Comparison of ENCODE assay signal across 8 cellular contexts in genomic region chr14:94769413-94770250, GRCh38. TPM values are rescaled to one million over a fixed set of nuclear protein-coding genes. Genes with fewer than 3 reads are reported as not detected.
DNase-seq lines count a peak whose midpoint lies in the region; ATAC-seq and TF ChIP-seq lines count a peak whose summit lies in the region.

Gene GSC, minus strand, starts transcription at chr14:94770113. Its CDS starts 98 bp downstream, at chr14:94770015.

- H3K9me3 ChIP-seq in Caco-2 (no peaks in the 10 kb centered on the region), suprapubic skin (no peaks in the 10 kb centered on the region)

- no peak for TF ChIP-seq EP300 in suprapubic skin (IDR thresholded peaks at IDR 0.05)

- 1% methylated on average over 26 of the region's 94 CpGs for WGBS in suprapubic skin

- H3K4me3 Mint-ChIP-seq in Caco-2 (ENCODE audit: unreplicated experiment) (peak within 1 kb of the TSS; percentile 54), MCF 10A (ENCODE audit: unreplicated experiment) (peak within 1 kb of the TSS; percentile 59)

- H3K4me1 ChIP-seq in Caco-2 = no peaks in the 10 kb centered on the region
- H3K4me1 ChIP-seq in suprapubic skin = peaks cover 29% of the 10 kb centered on the region

- no peaks in the 10 kb centered on the region for H3K36me3 Mint-ChIP-seq in Caco-2 (ENCODE audit: insufficient read depth, unreplicated experiment)
- H3K36me3 Mint-ChIP-seq in MCF 10A (ENCODE audit: insufficient read depth, unreplicated experiment) = no peaks in the 10 kb centered on the region

- intact Hi-C loops in Caco-2 (cut with micrococcal nuclease; ENCODE audit: unreplicated experiment) (no loop called here), MCF 10A (cut with micrococcal nuclease) (no loop called here)

- ATAC-seq in left lobe of liver (peak; percentile 69), GM19467 (IDR thresholded peaks at IDR 0.05; ENCODE audit: unreplicated experiment) (no peak)

- no peak for TF ChIP-seq POLR2A in suprapubic skin (IDR thresholded peaks at IDR 0.05)

- peak in 1 of 2 experiments; percentile 36 for DNase-seq in Caco-2
- DNase-seq in NCI-H1105 treated with DMSO at 0.1 percent for 48 hours (lab: John Stamatoyannopoulos, UW) = peak; percentile 83
- no peak for DNase-seq in MCF 10A (ENCODE audit: unreplicated experiment)
- DNase-seq in left lobe of liver (ENCODE audit: low spot score) = no peak
- DNase-seq in suprapubic skin (ENCODE audit: low spot score in 2 of 2) = no peak
- no peak for DNase-seq in NCI-H446 treated with DMSO at 0.1 percent for 48 hours (lab: John Stamatoyannopoulos, UW)
- no peak for DNase-seq in LoVo (ENCODE audit: low spot score)

- H3K27ac ChIP-seq in suprapubic skin = no peak within 1 kb of the TSS

- no TSS peak for BruUV-seq in Caco-2 (replicated peaks; lab: Mats Ljungman, UMichigan)
- no TSS peak for BruUV-seq in MCF 10A (replicated peaks; lab: Mats Ljungman, UMichigan)

- no peak for TF ChIP-seq CTCF in Caco-2 (IDR thresholded peaks at IDR 0.05; ENCODE audit: insufficient read depth in 1 of 2, low read depth in 1 of 2, low read length in 1 of 2, severe bottlenecking in 1 of 2, unreplicated experiment in 1 of 2)
- TF ChIP-seq CTCF in MCF 10A (IDR thresholded peaks at IDR 0.05; ENCODE audit: unreplicated experiment) = no peak
- TF ChIP-seq CTCF in suprapubic skin (IDR thresholded peaks at IDR 0.05) = no peak

- POLR2A ChIA-PET in Caco-2 (lab: Charles Lee) (no interaction called here), MCF 10A (lab: Yijun Ruan, JAX) (interaction anchor here (0.6 kb wide), 1 partner anchor 324 kb away, joined by 3 read pairs; no protein-coding TSS in a partner anchor)

- H3K27me3 ChIP-seq in Caco-2 (replicated peaks; ENCODE audit: control insufficient read depth, insufficient read depth, low read length) (peaks cover 2% of the 10 kb centered on the region), suprapubic skin (peaks cover 97% of the 10 kb centered on the region)

- H3K36me3 ChIP-seq in Caco-2 (ENCODE audit: control insufficient read depth, insufficient read depth, low read length) (no peaks in the 10 kb centered on the region), suprapubic skin (no peaks in the 10 kb centered on the region)

- H3K4me1 Mint-ChIP-seq in Caco-2 (ENCODE audit: low read depth, unreplicated experiment) (no peaks in the 10 kb centered on the region), MCF 10A (ENCODE audit: insufficient read depth, unreplicated experiment) (no peaks in the 10 kb centered on the region)

- H3K4me3 ChIP-seq in Caco-2 (ENCODE audit: low read depth, low read length) = peak within 1 kb of the TSS; percentile 49
- peak within 1 kb of the TSS; percentile 57 for H3K4me3 ChIP-seq in suprapubic skin

- H3K27ac Mint-ChIP-seq in Caco-2 (ENCODE audit: unreplicated experiment) = no peak within 1 kb of the TSS
- H3K27ac Mint-ChIP-seq in MCF 10A (ENCODE audit: low read depth, unreplicated experiment) = no peak within 1 kb of the TSS

- CTCF ChIA-PET in Caco-2 (lab: Charles Lee) (interaction anchor here (0.6 to 0.7 kb wide), 2 partner anchors 41 to 358 kb away, joined by 3 to 4 read pairs; no protein-coding TSS in a partner anchor), MCF 10A (lab: Yijun Ruan, JAX) (no interaction called here)

- H3K9me3 Mint-ChIP-seq in Caco-2 (ENCODE audit: unreplicated experiment) = no peaks in the 10 kb centered on the region
- H3K9me3 Mint-ChIP-seq in MCF 10A (ENCODE audit: unreplicated experiment) = no peaks in the 10 kb centered on the region

- H3K27me3 Mint-ChIP-seq in Caco-2 (ENCODE audit: insufficient read depth, unreplicated experiment) (peaks cover 32% of the 10 kb centered on the region), MCF 10A (ENCODE audit: insufficient read depth, unreplicated experiment) (peaks cover 44% of the 10 kb centered on the region)

RNA-seq across cellular contexts. Expression of gene GSC, which starts in this region (rescaled TPM):
- total RNA-seq in Caco-2 (2022) (0.26 TPM in 1 of 2 replicates, not detected in the other), MCF 10A (2022) (not detected in 2 replicates), left lobe of liver (not detected), suprapubic skin (1 to 10 TPM in 1 of 4 donors, not detected in 3; 1.6 TPM)

Comparison
In these comparisons a context has a peak if more than half of its experiments do, and no peak if none do; other contexts are left out.
1. Peak in ATAC-seq in left lobe of liver; RNA of the gene not detected or under 1 TPM.